In the genomic region with DNA sequence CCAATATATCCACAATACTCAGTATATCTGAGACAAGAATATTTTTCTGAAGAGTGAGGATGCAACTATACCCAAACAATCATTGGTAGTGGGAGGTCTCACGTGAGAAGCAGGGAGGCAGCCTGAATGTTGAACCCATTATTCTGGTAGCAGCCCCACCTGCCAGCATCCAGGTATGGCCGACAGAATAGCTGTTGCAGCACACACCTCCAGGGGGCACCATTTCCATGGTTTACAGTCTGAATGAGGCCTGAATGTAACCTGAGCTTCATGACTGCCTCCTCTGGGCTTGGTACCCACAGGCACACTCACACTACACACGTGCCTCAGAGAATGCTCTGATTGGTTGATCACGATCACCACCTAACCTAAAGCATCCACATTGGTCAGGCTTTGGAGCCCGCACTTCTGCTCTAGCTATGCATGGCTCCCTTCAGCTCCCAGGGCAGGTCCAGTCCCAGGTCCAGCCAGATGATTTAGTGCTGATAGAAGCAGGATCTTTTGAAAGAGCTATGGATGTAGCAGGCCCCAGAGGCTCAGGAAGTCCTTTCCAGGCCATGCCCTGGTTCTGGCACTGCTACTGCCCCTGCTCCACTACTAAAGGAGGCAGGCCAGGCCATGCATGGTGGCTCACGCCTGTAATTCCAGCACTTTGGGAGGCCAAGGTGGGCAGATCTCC, we compare ENCODE assay signal across 9 cellular contexts. TPM values are rescaled to one million over a fixed set of nuclear protein-coding genes. Genes with fewer than 3 reads are reported as not detected.
A peak's percentile ranks its signal among the peaks of the same experiment; 100 is the strongest.
DNase-seq lines count a peak whose midpoint lies in the region; ATAC-seq and TF ChIP-seq lines count a peak whose summit lies in the region.
"Had no signal": no experiment of that assay in that cellular context is flagged by ENCODE, and none has a peak within 500 bp of the region (broad histone marks: within the 10 kb centered on the region; RNA-seq: fewer than 3 reads in every experiment).

No MANE protein-coding gene starts in this region.

- no peak overlapping the region for H3K4me3 Mint-ChIP-seq in Caco-2 (ENCODE audit: unreplicated experiment)

- no peak overlapping the region for H3K27ac Mint-ChIP-seq in Caco-2 (ENCODE audit: unreplicated experiment)

- no peaks in the 10 kb centered on the region for H3K27me3 Mint-ChIP-seq in Caco-2 (ENCODE audit: insufficient read depth, unreplicated experiment)

- CTCF ChIA-PET in Caco-2 (lab: Charles Lee) = interaction anchor here (0.5 to 2.7 kb wide), 48 partner anchors 9 to 643 kb away, joined by 3 to 57 read pairs (median 4); a partner anchor contains a TSS

- BruUV-seq in Caco-2 (replicated peaks; lab: Mats Ljungman, UMichigan) = no TSS peak

- ATAC-seq in GM19463 (IDR thresholded peaks at IDR 0.05; ENCODE audit: unreplicated experiment) = peak; percentile 72
- peak; percentile 86 for ATAC-seq in HG03571 (IDR thresholded peaks at IDR 0.05; ENCODE audit: unreplicated experiment)
- peak; percentile 96 for ATAC-seq in mucosa of descending colon

- no peak overlapping the region for H3K27ac ChIP-seq in effector memory CD4-positive, alpha-beta T cell (ENCODE audit: insufficient read depth, low read length, poor library complexity, severe bottlenecking)
- H3K27ac ChIP-seq: ascending aorta had no signal

- H3K4me1 ChIP-seq in Caco-2 = peaks cover 17% of the 10 kb centered on the region
- peaks cover 14% of the 10 kb centered on the region for H3K4me1 ChIP-seq in effector memory CD4-positive, alpha-beta T cell (ENCODE audit: control insufficient read depth, insufficient read depth, low read length, poor library complexity, severe bottlenecking)
- H3K4me1 ChIP-seq in mucosa of descending colon (ENCODE audit: low read depth) = peaks cover 10% of the 10 kb centered on the region

- H3K9me3 ChIP-seq in Caco-2 (no peaks in the 10 kb centered on the region), mucosa of descending colon (no peaks in the 10 kb centered on the region)
- H3K9me3 ChIP-seq in effector memory CD4-positive, alpha-beta T cell (ENCODE audit: control insufficient read depth, low read length) = no peaks in the 10 kb centered on the region
- H3K9me3 ChIP-seq: ascending aorta had no signal

- H3K4me3 ChIP-seq in Caco-2 (ENCODE audit: low read depth, low read length) (no peak overlapping the region), mucosa of descending colon (no peak overlapping the region)
- no peak overlapping the region for H3K4me3 ChIP-seq in effector memory CD4-positive, alpha-beta T cell (ENCODE audit: insufficient read depth, low read depth, low read length, poor library complexity, severe bottlenecking)
- H3K4me3 ChIP-seq: ascending aorta had no signal

- TF ChIP-seq CTCF in Caco-2 (IDR thresholded peaks at IDR 0.05; ENCODE audit: insufficient read depth in 1 of 2, low read depth in 1 of 2, low read length in 1 of 2, severe bottlenecking in 1 of 2, unreplicated experiment in 1 of 2) (peak; percentile 87 to 88), mucosa of descending colon (IDR thresholded peaks at IDR 0.05) (peak; percentile 58)

- intact Hi-C loops in Caco-2 (cut with micrococcal nuclease; ENCODE audit: unreplicated experiment) (loop anchor here (1.0 to 2.0 kb wide), 6 partner anchors 10 to 167 kb away; a partner anchor contains a TSS), mucosa of descending colon (cut with DNase I, micrococcal nuclease) (no loop called here)

- H3K4me1 Mint-ChIP-seq in Caco-2 (ENCODE audit: low read depth, unreplicated experiment) = peaks cover 19% of the 10 kb centered on the region

- no peaks in the 10 kb centered on the region for H3K27me3 ChIP-seq in Caco-2 (replicated peaks; ENCODE audit: control insufficient read depth, insufficient read depth, low read length)
- H3K27me3 ChIP-seq in effector memory CD4-positive, alpha-beta T cell (replicated peaks; ENCODE audit: control insufficient read depth, insufficient read depth, low read length, poor library complexity, severe bottlenecking) = no peaks in the 10 kb centered on the region
- H3K27me3 ChIP-seq: ascending aorta had no signal

- no peaks in the 10 kb centered on the region for H3K36me3 ChIP-seq in Caco-2 (ENCODE audit: control insufficient read depth, insufficient read depth, low read length)
- no peaks in the 10 kb centered on the region for H3K36me3 ChIP-seq in effector memory CD4-positive, alpha-beta T cell (ENCODE audit: control insufficient read depth, insufficient read depth, low read length)
- no peaks in the 10 kb centered on the region for H3K36me3 ChIP-seq in mucosa of descending colon (ENCODE audit: low read depth)
- H3K36me3 ChIP-seq: ascending aorta had no signal

- peak; percentile 95 to 97 for DNase-seq in Caco-2
- DNase-seq in NCI-H748 treated with DMSO at 0.1 percent for 48 hours (lab: John Stamatoyannopoulos, UW) = peak; percentile 73
- DNase-seq in activated CD4-positive, alpha-beta T cell treated with anti-CD3 and anti-CD28 coated beads, Interleukin-2, amount 50 U/mL, for 24 hours (ENCODE audit: low read depth in 1 of 2, low spot score in 1 of 2) = peak; percentile 76 to 87
- DNase-seq in effector memory CD4-positive, alpha-beta T cell = peak; percentile 64 to 76 (median 67)
- peak; percentile 71 to 91 (median 87) for DNase-seq in mucosa of descending colon
- DNase-seq in stimulated activated CD8-positive, alpha-beta memory T cell treated with anti-CD3 and anti-CD28 coated beads, Interleukin-7, amount 100 ng/mL, for 4 hours (ENCODE audit: low read depth in 2 of 2) = peak; percentile 62 to 75

- no peaks in the 10 kb centered on the region for H3K9me3 Mint-ChIP-seq in Caco-2 (ENCODE audit: unreplicated experiment)

- H3K36me3 Mint-ChIP-seq in Caco-2 (ENCODE audit: insufficient read depth, unreplicated experiment) = no peaks in the 10 kb centered on the region

- POLR2A ChIA-PET in Caco-2 (lab: Charles Lee) = interaction anchor here (0.5 to 2.1 kb wide), 5 partner anchors 11 to 158 kb away, joined by 3 to 30 read pairs (median 6); a partner anchor contains a TSS

RNA-seq across cellular contexts. Expression of a gene that starts 11.0 kb away (rescaled TPM):
- total RNA-seq in Caco-2 (2022) (102 and 108 TPM in 2 replicates), mucosa of descending colon (10 to 100 TPM; 26.3 to 35.5 (median 26.8) TPM)

RNA-seq across cellular contexts. Expression of a gene that starts 29.6 kb away (rescaled TPM):
- total RNA-seq in Caco-2 (2022) (not detected in 2 replicates), mucosa of descending colon (10 to 100 TPM in 1 of 3 donors, 1 to 10 TPM in 2; 6.3 to 10.1 (median 8.3) TPM)

RNA-seq across cellular contexts. Expression of a gene that starts 56.9 kb away (rescaled TPM):
- total RNA-seq in Caco-2 (2022) = 0.79 and 0.95 TPM in 2 replicates
- total RNA-seq in mucosa of descending colon = 100 to 1,000 TPM in 2 of 3 donors, 10 to 100 TPM in 1; 86.5 to 264 (median 199) TPM
- total RNA-seq: ascending aorta had no signal

Comparison
In these comparisons a context has a peak if more than half of its experiments do, and no peak if none do; other contexts are left out.
1. RNA of a gene that starts 56.9 kb away (total RNA-seq): 86.5 to 264 TPM in mucosa of descending colon; 0.79 to 0.95 TPM in Caco-2; every median in the first group is over 10 times any median in the second.
2. Peak in every context shown above with its lines, with median percentiles within 50 percentile points of each other: DNase-seq and ATAC-seq.